8 cellular contexts compared by ENCODE assay signal in the genomic region with DNA sequence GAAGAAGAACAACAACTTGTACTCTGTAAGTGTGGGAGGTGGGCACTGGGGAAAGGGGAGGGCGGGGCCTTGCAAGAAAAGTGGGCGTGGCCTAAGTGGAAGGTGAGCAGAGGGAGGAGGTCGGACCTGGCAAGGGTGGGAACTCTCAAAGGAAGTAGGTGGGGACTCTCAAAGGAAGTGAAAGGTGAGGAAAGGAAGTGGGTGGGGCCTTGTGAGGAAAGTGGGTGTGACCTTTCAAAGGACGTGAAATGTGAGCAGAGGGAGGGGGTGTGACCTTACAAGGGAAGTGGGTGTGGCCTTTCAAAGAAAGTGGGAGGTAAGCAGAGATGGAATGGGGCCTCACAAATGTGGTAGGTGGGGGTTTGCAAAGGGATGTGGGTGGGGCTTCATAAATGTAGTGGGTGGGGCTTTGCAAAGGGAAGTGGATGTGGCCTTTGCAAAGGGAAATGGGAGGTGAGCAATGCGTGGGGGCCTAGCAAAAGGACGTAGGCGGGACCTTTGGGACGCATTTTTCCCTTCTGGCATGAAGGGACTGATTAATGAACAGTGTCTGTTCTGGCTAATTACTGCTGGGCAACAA. TPM values are rescaled to one million over a fixed set of nuclear protein-coding genes. Genes with fewer than 3 reads are reported as not detected.
DNase-seq lines count a peak whose midpoint lies in the region; ATAC-seq and TF ChIP-seq lines count a peak whose summit lies in the region.

No MANE protein-coding gene starts in this region.

- H3K4me2 ChIP-seq in DOHH2 (ENCODE audit: low read length) = peak overlapping the region; percentile 42

- H3K4me1 ChIP-seq in DOHH2 (ENCODE audit: control insufficient read depth, low read length) (peaks cover 9% of the 10 kb centered on the region), thyroid gland (no peaks in the 10 kb centered on the region)

- H3F3A ChIP-seq in DOHH2 (ENCODE audit: control insufficient read depth, insufficient read depth) = no peaks in the 10 kb centered on the region

- peak; percentile 59 to 82 for DNase-seq in Kasumi-1 (lab: John Stamatoyannopoulos, UW)
- DNase-seq in activated CD4-positive, CD25-positive, alpha-beta regulatory T cell treated with anti-CD3 and anti-CD28 coated beads, Interleukin-2, amount 50 U/mL, for 72 hours = peak; percentile 36
- DNase-seq in fibroblast of mammary gland (ENCODE audit: low read depth) = peak; percentile 6
- peak in 2 of 3 donors; percentile 27 to 29 for DNase-seq in stimulated activated CD4-positive, alpha-beta T cell treated with anti-CD3 and anti-CD28 coated beads, TNF-alpha, amount 100 ng/mL, for 48 hours (ENCODE audit: low read depth in 3 of 3)
- no peak for DNase-seq in thyroid gland
- no peak for DNase-seq in T1000 (lab: John Stamatoyannopoulos, UW)

- H4K20me1 ChIP-seq in DOHH2 (ENCODE audit: control insufficient read depth, insufficient read depth, low read depth, low read length) = no peaks in the 10 kb centered on the region

- H3K27me3 ChIP-seq in DOHH2 (ENCODE audit: control insufficient read depth, low read length) (no peaks in the 10 kb centered on the region), thyroid gland (no peaks in the 10 kb centered on the region)

- WGBS in thyroid gland, 2 donors = 36 to 53% methylated on average over 8 of the region's 8 CpGs

- H3K27ac ChIP-seq in DOHH2 (ENCODE audit: low read depth, low read length) (no peak overlapping the region), thyroid gland (no peak overlapping the region)

- no peaks in the 10 kb centered on the region for H3K9me2 ChIP-seq in DOHH2 (replicated peaks; ENCODE audit: control insufficient read depth, low read length)

- no peaks in the 10 kb centered on the region for H3K79me2 ChIP-seq in DOHH2 (ENCODE audit: control insufficient read depth, low read length)

- H3K4me3 ChIP-seq in DOHH2 (ENCODE audit: low read length) (no peak overlapping the region), fibroblast of mammary gland (ENCODE audit: control insufficient read depth, low read depth, low read length) (no peak overlapping the region), thyroid gland (replicated peaks in 1 of 3) (no peak overlapping the region)

- intact Hi-C loops in thyroid gland (cut with DNase I) = no loop called here

- TF ChIP-seq POLR2A in thyroid gland (IDR thresholded peaks at IDR 0.05) = no peak

- no peak for TF ChIP-seq CTCF in DOHH2 (IDR thresholded peaks at IDR 0.05; ENCODE audit: low read depth, low read length, poor library complexity, severe bottlenecking)
- no peak for TF ChIP-seq CTCF in fibroblast of mammary gland (conservative IDR thresholded peaks at IDR 0.05; ENCODE audit: control insufficient read depth, insufficient read depth, low read depth, low read length)
- no peak for TF ChIP-seq CTCF in thyroid gland (IDR thresholded peaks at IDR 0.05)

- H3K9me3 ChIP-seq in DOHH2 (ENCODE audit: control insufficient read depth, insufficient read depth, low read length) = no peaks in the 10 kb centered on the region
- no peaks in the 10 kb centered on the region for H3K9me3 ChIP-seq in thyroid gland

- H3K36me3 ChIP-seq in DOHH2 (ENCODE audit: control insufficient read depth, low read length) = no peaks in the 10 kb centered on the region
- H3K36me3 ChIP-seq in thyroid gland = no peaks in the 10 kb centered on the region

- ATAC-seq in HG02623 (IDR thresholded peaks at IDR 0.05; ENCODE audit: unreplicated experiment) = no peak

RNA-seq across cellular contexts. Expression of a gene that starts 25.9 kb away (rescaled TPM):
- 1 to 10 TPM in 1 of 4 donors, under 1 TPM in 1, not detected in 2; 0.22 to 2.4 TPM for total RNA-seq in thyroid gland

RNA-seq across cellular contexts. Expression of a gene that starts 51.1 kb away (rescaled TPM):
- total RNA-seq in thyroid gland = 10 to 100 TPM in 1 of 4 donors, 1 to 10 TPM in 3; 4.1 to 10.6 (median 7.7) TPM

Comparison
In these comparisons a context has a peak if more than half of its experiments do, and no peak if none do; other contexts are left out.
1. DNase-seq: peak in Kasumi-1 (2 of 2), activated CD4-positive, CD25-positive, alpha-beta regulatory T cell treated with anti-CD3 and anti-CD28 coated beads, Interleukin-2, amount 50 U/mL, for 72 hours (single experiment), fibroblast of mammary gland (single experiment) and stimulated activated CD4-positive, alpha-beta T cell treated with anti-CD3 and anti-CD28 coated beads, TNF-alpha, amount 100 ng/mL, for 48 hours (2 of 3); none in thyroid gland (0 of 2) and T1000 (single experiment).